In genomic region chr3:169855514-169855913, GRCh38 we compare ENCODE assay signal across 1 cellular context.
TF ChIP-seq lines count a peak whose summit lies in the region.

No MANE protein-coding gene starts in this region.

TF ChIP-seq in A549, 52 proteins besides CTCF, POLR2A, EP300 and RAD21 (continued from another document):
- no peak for TF ChIP-seq CHD4 (IDR thresholded peaks at IDR 0.05; ENCODE audit: borderline replicate concordance)
- TF ChIP-seq MAFK (IDR thresholded peaks at IDR 0.05; ENCODE audit: partially characterized antibody): peak; percentile 45
- no peak for TF ChIP-seq REST (IDR thresholded peaks at IDR 0.05)
- TF ChIP-seq CBX8 (IDR thresholded peaks at IDR 0.05): no peak
